In genomic region chr17:42979511-42980273, GRCh38 we compare ENCODE assay signal across 8 cellular contexts. TPM values are rescaled to one million over a fixed set of nuclear protein-coding genes. Genes with fewer than 3 reads are reported as not detected.
DNase-seq lines count a peak whose midpoint lies in the region; ATAC-seq, FAIRE-seq and TF ChIP-seq lines count a peak whose summit lies in the region.

PTGES3L (minus strand) TSS chr17:42980080; CDS start chr17:42980053, 27 bp downstream.

- H3K4me1 ChIP-seq in kidney (ENCODE audit: control insufficient read depth in 1 of 2, insufficient read depth in 1 of 2, low read depth in 1 of 2, low read length in 2 of 2) = peaks cover 0 to 16% of the 10 kb centered on the region in 2 donors

- peak within 1 kb of the TSS; percentile 95 for H3K4me3 Mint-ChIP-seq in stimulated activated effector memory CD8-positive, alpha-beta T cell treated with anti-CD3 and anti-CD28 coated beads, Interleukin-12 subunit alpha, Interleukin-12 subunit beta, amount 100 ng/mL, for 72 hours

- peak; percentile 39 for DNase-seq in stimulated activated CD4-positive, alpha-beta T cell treated with anti-CD3 and anti-CD28 coated beads, Interleukin-1b, Interleukin-23, amount 100 ng/mL, for 48 hours
- no peak for DNase-seq in stimulated activated CD4-positive, alpha-beta T cell treated with anti-CD3 and anti-CD28 coated beads, Interleukin-4, amount 100 ng/mL, for 4 hours
- DNase-seq in HuH-7.5 (ENCODE audit: low spot score) = peak; percentile 65
- peak; percentile 36 for DNase-seq in RPMI8226
- DNase-seq in cardiac fibroblast (ENCODE audit: low read depth in 2 of 2) = peak; percentile 45 to 49
- DNase-seq in kidney = no peak
- DNase-seq in stimulated activated effector memory CD8-positive, alpha-beta T cell treated with anti-CD3 and anti-CD28 coated beads, Interleukin-12 subunit alpha, Interleukin-12 subunit beta, amount 100 ng/mL, for 72 hours (ENCODE audit: low spot score in 2 of 2) = no peak

- H3K4me1 Mint-ChIP-seq in stimulated activated effector memory CD8-positive, alpha-beta T cell treated with anti-CD3 and anti-CD28 coated beads, Interleukin-12 subunit alpha, Interleukin-12 subunit beta, amount 100 ng/mL, for 72 hours = peaks cover 29% of the 10 kb centered on the region

- H3K9me3 Mint-ChIP-seq in stimulated activated effector memory CD8-positive, alpha-beta T cell treated with anti-CD3 and anti-CD28 coated beads, Interleukin-12 subunit alpha, Interleukin-12 subunit beta, amount 100 ng/mL, for 72 hours = no peaks in the 10 kb centered on the region

- peak within 1 kb of the TSS; percentile 58 to 72 for H3K27ac ChIP-seq in kidney (ENCODE audit: low read depth in 2 of 2, low read length in 2 of 2)

- peak within 1 kb of the TSS; percentile 77 to 93 for H3K4me3 ChIP-seq in cardiac fibroblast (replicated peaks in 1 of 2; ENCODE audit: low read depth in 2 of 2, low read length in 2 of 2)
- peak within 1 kb of the TSS; percentile 59 to 92 for H3K4me3 ChIP-seq in kidney (ENCODE audit: low read length in 2 of 2)

- no peak for TF ChIP-seq CTCF in cardiac fibroblast (IDR thresholded peaks at IDR 0.05; ENCODE audit: low read depth, low read length)
- no peak for TF ChIP-seq CTCF in kidney (IDR thresholded peaks at IDR 0.05; ENCODE audit: borderline replicate concordance, extremely low read depth, insufficient read depth)

- no peaks in the 10 kb centered on the region for H3K36me3 ChIP-seq in kidney (ENCODE audit: control insufficient read depth in 1 of 2, insufficient read depth in 2 of 2, low read length in 2 of 2)

- no peaks in the 10 kb centered on the region for H3K9me3 ChIP-seq in kidney (ENCODE audit: control insufficient read depth in 1 of 2, low read length in 2 of 2)

- H3K36me3 Mint-ChIP-seq in stimulated activated effector memory CD8-positive, alpha-beta T cell treated with anti-CD3 and anti-CD28 coated beads, Interleukin-12 subunit alpha, Interleukin-12 subunit beta, amount 100 ng/mL, for 72 hours = peaks cover 47% of the 10 kb centered on the region

- peak within 1 kb of the TSS; percentile 97 for H3K27ac Mint-ChIP-seq in stimulated activated effector memory CD8-positive, alpha-beta T cell treated with anti-CD3 and anti-CD28 coated beads, Interleukin-12 subunit alpha, Interleukin-12 subunit beta, amount 100 ng/mL, for 72 hours

- no peak for FAIRE-seq in kidney (lab: Jason Lieb, UNC)

- peak within 1 kb of the TSS; percentile 41 to 76 for H3K9ac ChIP-seq in kidney (ENCODE audit: low read length in 2 of 2)

- intact Hi-C loops in kidney (cut with DNase I) = no loop called here

- ATAC-seq in stimulated activated effector memory CD8-positive, alpha-beta T cell treated with anti-CD3 and anti-CD28 coated beads, Interleukin-12 subunit alpha, Interleukin-12 subunit beta, amount 100 ng/mL, for 72 hours = peak; percentile 51
- no peak for ATAC-seq in HG02981 (IDR thresholded peaks at IDR 0.05; ENCODE audit: unreplicated experiment)

RNA-seq across cellular contexts. Expression of gene PTGES3L, which starts in this region (rescaled TPM):
- total RNA-seq in kidney = 0.85 TPM
- 1.2 TPM for polyA plus RNA-seq in kidney (ENCODE audit: insufficient read depth, low read depth, low replicate concordance)

Comparison
In these comparisons a context has a peak if more than half of its experiments do, and no peak if none do; other contexts are left out.
1. DNase-seq: peak in stimulated activated CD4-positive, alpha-beta T cell treated with anti-CD3 and anti-CD28 coated beads, Interleukin-1b, Interleukin-23, amount 100 ng/mL, for 48 hours (single experiment), HuH-7.5 (single experiment), RPMI8226 (single experiment) and cardiac fibroblast (2 of 2); none in stimulated activated CD4-positive, alpha-beta T cell treated with anti-CD3 and anti-CD28 coated beads, Interleukin-4, amount 100 ng/mL, for 4 hours (0 of 2), kidney (single experiment) and stimulated activated effector memory CD8-positive, alpha-beta T cell treated with anti-CD3 and anti-CD28 coated beads, Interleukin-12 subunit alpha, Interleukin-12 subunit beta, amount 100 ng/mL, for 72 hours (0 of 2).